ENCODE assay signal across 8 cellular contexts in the genomic region with DNA sequence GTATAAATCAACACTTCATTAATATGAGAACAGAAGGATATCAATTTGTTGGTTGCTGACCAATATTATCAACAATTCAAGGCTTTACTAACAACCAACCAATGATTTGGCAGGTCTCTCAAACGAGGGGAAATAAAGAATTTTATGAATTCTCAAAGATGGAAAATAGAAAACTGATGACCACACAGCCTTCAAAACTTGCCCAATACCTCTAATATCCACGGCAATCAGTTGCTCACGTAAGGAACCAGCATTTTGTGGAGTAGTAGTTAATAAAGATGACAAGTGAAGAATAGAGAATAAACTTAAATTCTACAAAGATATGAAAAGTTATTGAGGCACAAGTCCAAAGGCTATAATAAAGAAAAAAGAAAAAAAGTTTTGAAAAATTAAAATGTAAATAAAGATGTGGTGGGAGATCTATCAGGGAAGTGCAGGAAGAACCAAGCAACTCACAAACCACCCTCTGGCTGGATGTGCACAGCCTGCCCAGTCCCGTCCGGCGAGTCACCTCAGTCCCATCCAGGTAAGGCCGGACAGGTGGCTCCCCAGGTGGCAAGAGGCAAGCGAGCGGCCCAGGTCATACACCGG. TPM values are rescaled to one million over a fixed set of nuclear protein-coding genes. Genes with fewer than 3 reads are reported as not detected.
DNase-seq lines count a peak whose midpoint lies in the region; ATAC-seq and TF ChIP-seq lines count a peak whose summit lies in the region.

No MANE protein-coding gene starts in this region.

- no peak for TF ChIP-seq CTCF in A673 (conservative IDR thresholded peaks at IDR 0.05; ENCODE audit: low read depth, low read length)
- no peak for TF ChIP-seq CTCF in HFF-Myc (IDR thresholded peaks at IDR 0.05; ENCODE audit: low read depth, low read length, missing control alignments)
- no peak for TF ChIP-seq CTCF in MCF 10A (IDR thresholded peaks at IDR 0.05; ENCODE audit: unreplicated experiment)

- peak overlapping the region; percentile 90 for H3K4me3 ChIP-seq in A673 (ENCODE audit: low read depth, low read length, poor library complexity, severe bottlenecking)
- peak overlapping the region; percentile 70 for H3K4me3 ChIP-seq in HFF-Myc (replicated peaks; ENCODE audit: low read depth, low read length)
- H3K4me3 ChIP-seq in mesodermal cell (ENCODE audit: extremely low read depth, insufficient read depth, low read length, poor library complexity, severe bottlenecking), result peak overlapping the region; percentile 71

- POLR2A ChIA-PET in A673 (lab: Charles Lee; ENCODE audit: low non-redundant PET), result no interaction called here
- POLR2A ChIA-PET in MCF 10A (lab: Yijun Ruan, JAX), result interaction anchor here (1.4 to 1.5 kb wide), 2 partner anchors 9 to 11 kb away, joined by 5 to 6 read pairs; no protein-coding TSS in a partner anchor

- no peaks in the 10 kb centered on the region for H3K36me3 ChIP-seq in A673 (ENCODE audit: insufficient read depth, low read length, poor library complexity, severe bottlenecking)
- no peaks in the 10 kb centered on the region for H3K36me3 ChIP-seq in mesodermal cell (ENCODE audit: control insufficient read depth, insufficient read depth, low read length)

- CTCF ChIA-PET in A673 (lab: Charles Lee), result no interaction called here
- CTCF ChIA-PET in MCF 10A (lab: Yijun Ruan, JAX), result no interaction called here

- WGBS in mesodermal cell (ENCODE audit: insufficient coverage in 2 of 2), 2 experiments, result 2 to 10% methylated on average over 7 to 8 of the region's 10 CpGs

- no peaks in the 10 kb centered on the region for H3K27me3 Mint-ChIP-seq in MCF 10A (ENCODE audit: insufficient read depth, unreplicated experiment)

- H3K4me3 Mint-ChIP-seq in MCF 10A (ENCODE audit: unreplicated experiment), result peak overlapping the region; percentile 87

- H3K27ac ChIP-seq in A673 (ENCODE audit: low read depth, low read length, poor library complexity, severe bottlenecking) (peak overlapping the region; percentile 84), mesodermal cell (ENCODE audit: low read depth, low read length, severe bottlenecking) (no peak overlapping the region)

- no TSS peak for BruUV-seq in A673 (replicated peaks; lab: Mats Ljungman, UMichigan)
- TSS peak; percentile 38 for BruUV-seq in MCF 10A (replicated peaks; lab: Mats Ljungman, UMichigan)

- ATAC-seq in GM18868 (IDR thresholded peaks at IDR 0.05; ENCODE audit: unreplicated experiment), result no peak

- H3K27me3 ChIP-seq in A673 (replicated peaks; ENCODE audit: insufficient read depth, low read depth, low read length, poor library complexity), result no peaks in the 10 kb centered on the region

- H3K9me3 Mint-ChIP-seq in MCF 10A (ENCODE audit: unreplicated experiment), result no peaks in the 10 kb centered on the region

- no peak for DNase-seq in A673 (ENCODE audit: low spot score)
- DNase-seq in HFF-Myc (ENCODE audit: extremely low read depth, low read depth), result no peak
- no peak for DNase-seq in MCF 10A (ENCODE audit: unreplicated experiment)
- DNase-seq in NCI-H2196 (lab: John Stamatoyannopoulos, UW; ENCODE audit: unreplicated experiment), result no peak
- DNase-seq in NCI-H774 (lab: John Stamatoyannopoulos, UW), result no peak
- DNase-seq in ureter (ENCODE audit: low spot score), result no peak

- peaks cover 26% of the 10 kb centered on the region for H3K4me1 Mint-ChIP-seq in MCF 10A (ENCODE audit: insufficient read depth, unreplicated experiment)

- no peaks in the 10 kb centered on the region for H3K4me1 ChIP-seq in A673 (ENCODE audit: insufficient read depth, low read length, poor library complexity, severe bottlenecking)
- H3K4me1 ChIP-seq in mesodermal cell (ENCODE audit: control insufficient read depth, insufficient read depth, low read length, poor library complexity, severe bottlenecking), result no peaks in the 10 kb centered on the region

- intact Hi-C loops in A673 (cut with micrococcal nuclease; ENCODE audit: unreplicated experiment), result loop anchor here (5.0 kb wide), 1 partner anchor 48 kb away; no protein-coding TSS in a partner anchor
- intact Hi-C loops in MCF 10A (cut with micrococcal nuclease), result loop anchor here (1.0 kb wide), 1 partner anchor 56 kb away; no protein-coding TSS in a partner anchor

- H3K9me3 ChIP-seq in A673 (ENCODE audit: low read depth, low read length, poor library complexity, severe bottlenecking), result no peaks in the 10 kb centered on the region
- H3K9me3 ChIP-seq in mesodermal cell (ENCODE audit: control insufficient read depth, low read length), result no peaks in the 10 kb centered on the region

- peak overlapping the region; percentile 12 for H3K27ac Mint-ChIP-seq in MCF 10A (ENCODE audit: low read depth, unreplicated experiment)

- peaks cover 28% of the 10 kb centered on the region for H3K36me3 Mint-ChIP-seq in MCF 10A (ENCODE audit: insufficient read depth, unreplicated experiment)

RNA-seq across cellular contexts. Expression of gene GK5, which starts 0.8 kb away (rescaled TPM):
- 19.2 and 20.5 TPM in 2 replicates for total RNA-seq in A673 (2021)
- total RNA-seq in MCF 10A (2022), result 25.4 and 31.6 TPM in 2 replicates
- 7.6 TPM for polyA plus RNA-seq in mesodermal cell (2013, experiment 1 of 2)
- 10.3 TPM for polyA plus RNA-seq in mesodermal cell (2013, experiment 2 of 2)
- total RNA-seq in ureter, result 30.9 TPM
